9 cellular contexts compared by ENCODE assay signal in genomic region chr3:49397470-49397869, GRCh38. TPM values are rescaled to one million over a fixed set of nuclear protein-coding genes. Genes with fewer than 3 reads are reported as not detected.
DNase-seq lines count a peak whose midpoint lies in the region; ATAC-seq, FAIRE-seq and TF ChIP-seq lines count a peak whose summit lies in the region.
"Had no signal": no experiment of that assay in that cellular context is flagged by ENCODE, and none has a peak within 500 bp of the region (broad histone marks: within the 10 kb centered on the region; RNA-seq: fewer than 3 reads in every experiment).

No MANE protein-coding gene starts in this region.

- TF ChIP-seq POLR2A in GM12892 (IDR thresholded peaks at IDR 0.05; ENCODE audit: low read depth, low read length): no peak

- no peak for TF ChIP-seq CTCF in fibroblast of mammary gland (conservative IDR thresholded peaks at IDR 0.05; ENCODE audit: control insufficient read depth, insufficient read depth, low read depth, low read length)
- no peak for TF ChIP-seq CTCF in neutrophil (IDR thresholded peaks at IDR 0.05)

- H3K27ac ChIP-seq in neutrophil: peak overlapping the region; percentile 42

- H3K4me3 ChIP-seq in fibroblast of mammary gland (ENCODE audit: control insufficient read depth, low read depth, low read length) (no peak overlapping the region), neutrophil (ENCODE audit: low read depth in 1 of 2, low read length in 1 of 2) (no peak overlapping the region), MG63 (no peak overlapping the region)

- no peaks in the 10 kb centered on the region for H3K9me3 ChIP-seq in neutrophil
- no peaks in the 10 kb centered on the region for H3K9me3 ChIP-seq in MG63

- H3K36me3 ChIP-seq in neutrophil: peaks cover 13% of the 10 kb centered on the region
- peaks cover 17% of the 10 kb centered on the region for H3K36me3 ChIP-seq in MG63

- ATAC-seq in HG02588 (IDR thresholded peaks at IDR 0.05; ENCODE audit: unreplicated experiment) (no peak), GM21825 (IDR thresholded peaks at IDR 0.05; ENCODE audit: unreplicated experiment) (no peak)

- H3K4me1 ChIP-seq in neutrophil (ENCODE audit: control insufficient read depth in 1 of 2, insufficient read depth in 1 of 2, low read depth in 1 of 2, low read length in 1 of 2): peaks cover 32 to 34% of the 10 kb centered on the region in 2 experiments

- DNase-seq in GM12892 (ENCODE audit: insufficient read length) (no peak), SK-MEL-5 (ENCODE audit: low read depth, low spot score) (peak; percentile 89), fibroblast of mammary gland (ENCODE audit: low read depth) (peak; percentile 63), MG63 (no peak), germinal center (ENCODE audit: low spot score) (no peak)
- DNase-seq: NCI-H748 treated with DMSO at 0.1 percent for 48 hours had no signal

- FAIRE-seq in GM12892 (lab: Jason Lieb, UNC): peak; percentile 81

- H3K27me3 ChIP-seq in neutrophil (no peaks in the 10 kb centered on the region), MG63 (no peaks in the 10 kb centered on the region)

- in situ Hi-C loops in SK-MEL-5 (cut with HindIII; ENCODE audit: low pct_unique_long_range_greater_than_20kb, low sequenced_read_pairs): no loop called here

RNA-seq across cellular contexts. Expression of gene RHOA, which starts 14.3 kb away (rescaled TPM):
- 363 TPM for polyA plus RNA-seq in GM12892 (2012; ENCODE audit: missing spikeins)
- total RNA-seq in SK-MEL-5 (2014; rRNA removed; shearing (Covaris generic)): 283 and 287 TPM in 2 replicates
- 367 and 376 TPM in 2 replicates for polyA plus RNA-seq in SK-MEL-5 (2015; cell fraction: cytosol; rRNA removed)
- 73.8 and 123 TPM in 2 replicates for polyA plus RNA-seq in SK-MEL-5 (2015; cell fraction: nucleus; rRNA removed)
- 495 and 617 TPM in 2 replicates for total RNA-seq in MG63 (2014; rRNA removed; shearing (Covaris generic); ENCODE audit: low replicate concordance)

RNA-seq across cellular contexts. Expression of gene TCTA, which starts 14.8 kb away (rescaled TPM):
- polyA plus RNA-seq in GM12892 (2012; ENCODE audit: missing spikeins): 15.2 TPM
- 17.7 and 19.8 TPM in 2 replicates for total RNA-seq in SK-MEL-5 (2014; rRNA removed; shearing (Covaris generic))
- 38.4 and 39.3 TPM in 2 replicates for polyA plus RNA-seq in SK-MEL-5 (2015; cell fraction: cytosol; rRNA removed)
- 24.1 and 31.9 TPM in 2 replicates for polyA plus RNA-seq in SK-MEL-5 (2015; cell fraction: nucleus; rRNA removed)
- total RNA-seq in MG63 (2014; rRNA removed; shearing (Covaris generic); ENCODE audit: low replicate concordance): 22.3 and 22.6 TPM in 2 replicates

RNA-seq across cellular contexts. Expression of gene AMT, which starts 24.8 kb away (rescaled TPM):
- polyA plus RNA-seq in GM12892 (2012; ENCODE audit: missing spikeins): 6.2 TPM
- total RNA-seq in SK-MEL-5 (2014; rRNA removed; shearing (Covaris generic)): 0.32 TPM in 1 of 2 replicates, not detected in the other
- 0.10 TPM in 1 of 2 replicates, not detected in the other for polyA plus RNA-seq in SK-MEL-5 (2015; cell fraction: cytosol; rRNA removed)
- 8.5 and 9.7 TPM in 2 replicates for polyA plus RNA-seq in SK-MEL-5 (2015; cell fraction: nucleus; rRNA removed)
- total RNA-seq in MG63 (2014; rRNA removed; shearing (Covaris generic); ENCODE audit: low replicate concordance): 1.2 TPM in 1 of 2 replicates, not detected in the other

RNA-seq across cellular contexts. Expression of gene NICN1, which starts 31.7 kb away (rescaled TPM):
- 10.0 TPM for polyA plus RNA-seq in GM12892 (2012; ENCODE audit: missing spikeins)
- 3.0 and 3.5 TPM in 2 replicates for total RNA-seq in SK-MEL-5 (2014; rRNA removed; shearing (Covaris generic))
- 3.0 and 3.6 TPM in 2 replicates for polyA plus RNA-seq in SK-MEL-5 (2015; cell fraction: cytosol; rRNA removed)
- 29.7 and 47.5 TPM in 2 replicates for polyA plus RNA-seq in SK-MEL-5 (2015; cell fraction: nucleus; rRNA removed)
- total RNA-seq in MG63 (2014; rRNA removed; shearing (Covaris generic); ENCODE audit: low replicate concordance): 13.9 and 19.9 TPM in 2 replicates

RNA-seq across cellular contexts. Expression of gene GPX1, which starts 39.3 kb away (rescaled TPM):
- 225 TPM for polyA plus RNA-seq in GM12892 (2012; ENCODE audit: missing spikeins)
- total RNA-seq in SK-MEL-5 (2014; rRNA removed; shearing (Covaris generic)): 28.7 and 29.0 TPM in 2 replicates
- polyA plus RNA-seq in SK-MEL-5 (2015; cell fraction: cytosol; rRNA removed): 63.2 and 91.3 TPM in 2 replicates
- polyA plus RNA-seq in SK-MEL-5 (2015; cell fraction: nucleus; rRNA removed): 9.7 and 15.9 TPM in 2 replicates
- 74.0 and 247 TPM in 2 replicates for total RNA-seq in MG63 (2014; rRNA removed; shearing (Covaris generic); ENCODE audit: low replicate concordance)

Comparison
In these comparisons a context has a peak if more than half of its experiments do, and no peak if none do; other contexts are left out.
1. DNase-seq: peak in SK-MEL-5 (single experiment) and fibroblast of mammary gland (single experiment); none in GM12892 (single experiment), MG63 (single experiment) and germinal center (single experiment).